Comparison of ENCODE assay signal across 1 cellular context in the genomic region with DNA sequence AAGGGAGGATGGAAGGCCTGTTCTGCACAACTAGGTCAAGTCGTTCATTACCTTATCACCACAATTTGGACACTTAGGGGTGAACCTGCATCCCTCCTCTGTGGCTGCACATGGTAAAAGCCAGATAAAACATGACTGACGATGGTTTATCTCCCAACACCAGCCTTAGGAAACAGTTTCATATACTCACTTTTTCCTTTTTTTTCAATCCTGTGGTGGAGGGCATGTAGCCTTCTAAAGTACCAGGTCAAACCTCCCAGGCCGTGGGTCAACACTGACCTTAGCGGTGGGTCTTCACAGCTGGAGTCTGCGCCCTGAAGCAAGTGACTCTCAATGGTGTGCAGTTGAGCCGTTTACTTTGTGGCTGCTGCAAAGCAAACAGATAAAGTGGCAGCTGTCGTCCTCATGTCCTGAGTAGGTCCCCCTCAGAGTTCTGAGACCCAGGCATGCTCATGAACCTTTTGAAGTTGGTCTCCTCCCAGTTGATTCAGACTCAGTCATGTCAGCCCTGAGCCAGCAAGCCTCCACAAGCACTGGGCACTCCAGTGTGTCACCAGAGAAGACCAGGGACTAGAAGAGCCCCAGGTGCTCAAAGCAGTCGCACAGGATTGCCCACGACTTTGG.
TF ChIP-seq lines count a peak whose summit lies in the region.

No MANE protein-coding gene starts in this region.

TF ChIP-seq in HepG2, 621 proteins besides CTCF, POLR2A, EP300 and RAD21 (continued from another document and continues in another):
- TF ChIP-seq, protein P1, sequence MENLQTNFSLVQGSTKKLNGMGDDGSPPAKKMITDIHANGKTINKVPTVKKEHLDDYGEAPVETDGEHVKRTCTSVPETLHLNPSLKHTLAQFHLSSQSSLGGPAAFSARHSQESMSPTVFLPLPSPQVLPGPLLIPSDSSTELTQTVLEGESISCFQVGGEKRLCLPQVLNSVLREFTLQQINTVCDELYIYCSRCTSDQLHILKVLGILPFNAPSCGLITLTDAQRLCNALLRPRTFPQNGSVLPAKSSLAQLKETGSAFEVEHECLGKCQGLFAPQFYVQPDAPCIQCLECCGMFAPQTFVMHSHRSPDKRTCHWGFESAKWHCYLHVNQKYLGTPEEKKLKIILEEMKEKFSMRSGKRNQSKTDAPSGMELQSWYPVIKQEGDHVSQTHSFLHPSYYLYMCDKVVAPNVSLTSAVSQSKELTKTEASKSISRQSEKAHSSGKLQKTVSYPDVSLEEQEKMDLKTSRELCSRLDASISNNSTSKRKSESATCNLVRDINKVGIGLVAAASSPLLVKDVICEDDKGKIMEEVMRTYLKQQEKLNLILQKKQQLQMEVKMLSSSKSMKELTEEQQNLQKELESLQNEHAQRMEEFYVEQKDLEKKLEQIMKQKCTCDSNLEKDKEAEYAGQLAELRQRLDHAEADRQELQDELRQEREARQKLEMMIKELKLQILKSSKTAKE (CRISPR knock-in tag; IDR thresholded peaks at IDR 0.05; ENCODE audit: borderline replicate concordance) = peak; percentile 80
- no peak for TF ChIP-seq PRMT3 (CRISPR knock-in tag; IDR thresholded peaks at IDR 0.05; ENCODE audit: borderline replicate concordance, low read depth)
- no peak for TF ChIP-seq KLF13 (CRISPR knock-in tag; IDR thresholded peaks at IDR 0.05)
- TF ChIP-seq PHF20 (CRISPR knock-in tag; IDR thresholded peaks at IDR 0.05) = no peak
- no peak for TF ChIP-seq ZNF75D (CRISPR knock-in tag; IDR thresholded peaks at IDR 0.05; ENCODE audit: borderline replicate concordance)
- no peak for TF ChIP-seq MAFK (conservative IDR thresholded peaks at IDR 0.05 in 1 of 2, IDR thresholded peaks at IDR 0.05 in 1 of 2; ENCODE audit: low read length in 2 of 2)
- TF ChIP-seq WIZ (CRISPR knock-in tag; IDR thresholded peaks at IDR 0.05) = no peak
- TF ChIP-seq, protein P2, sequence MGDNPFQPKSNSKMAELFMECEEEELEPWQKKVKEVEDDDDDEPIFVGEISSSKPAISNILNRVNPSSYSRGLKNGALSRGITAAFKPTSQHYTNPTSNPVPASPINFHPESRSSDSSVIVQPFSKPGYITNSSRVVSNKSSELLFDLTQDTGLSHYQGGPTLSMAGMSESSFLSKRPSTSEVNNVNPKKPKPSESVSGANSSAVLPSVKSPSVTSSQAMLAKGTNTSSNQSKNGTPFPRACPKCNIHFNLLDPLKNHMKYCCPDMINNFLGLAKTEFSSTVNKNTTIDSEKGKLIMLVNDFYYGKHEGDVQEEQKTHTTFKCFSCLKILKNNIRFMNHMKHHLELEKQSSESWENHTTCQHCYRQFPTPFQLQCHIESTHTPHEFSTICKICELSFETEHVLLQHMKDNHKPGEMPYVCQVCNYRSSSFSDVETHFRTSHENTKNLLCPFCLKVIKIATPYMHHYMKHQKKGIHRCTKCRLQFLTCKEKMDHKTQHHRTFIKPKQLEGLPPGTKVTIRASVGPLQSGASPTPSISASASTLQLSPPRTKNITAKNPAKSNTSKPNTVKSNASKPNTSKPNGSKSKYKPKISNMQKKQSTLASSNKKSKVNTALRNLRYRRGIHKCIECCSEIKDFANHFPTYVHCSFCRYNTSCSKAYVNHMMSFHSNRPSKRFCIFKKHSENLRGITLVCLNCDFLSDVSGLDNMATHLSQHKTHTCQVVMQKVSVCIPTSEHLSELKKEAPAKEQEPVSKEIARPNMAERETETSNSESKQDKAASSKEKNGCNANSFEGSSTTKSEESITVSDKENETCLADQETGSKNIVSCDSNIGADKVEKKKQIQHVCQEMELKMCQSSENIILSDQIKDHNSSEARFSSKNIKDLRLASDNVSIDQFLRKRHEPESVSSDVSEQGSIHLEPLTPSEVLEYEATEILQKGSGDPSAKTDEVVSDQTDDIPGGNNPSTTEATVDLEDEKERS (CRISPR knock-in tag; IDR thresholded peaks at IDR 0.05) = peak; percentile 73; the same call in 1 of the 2 replicates
- peak; percentile 69; the same call in 1 of the 2 replicates for TF ChIP-seq MEIS1 (CRISPR knock-in tag; IDR thresholded peaks at IDR 0.05; ENCODE audit: borderline replicate concordance)
- TF ChIP-seq, protein P3, sequence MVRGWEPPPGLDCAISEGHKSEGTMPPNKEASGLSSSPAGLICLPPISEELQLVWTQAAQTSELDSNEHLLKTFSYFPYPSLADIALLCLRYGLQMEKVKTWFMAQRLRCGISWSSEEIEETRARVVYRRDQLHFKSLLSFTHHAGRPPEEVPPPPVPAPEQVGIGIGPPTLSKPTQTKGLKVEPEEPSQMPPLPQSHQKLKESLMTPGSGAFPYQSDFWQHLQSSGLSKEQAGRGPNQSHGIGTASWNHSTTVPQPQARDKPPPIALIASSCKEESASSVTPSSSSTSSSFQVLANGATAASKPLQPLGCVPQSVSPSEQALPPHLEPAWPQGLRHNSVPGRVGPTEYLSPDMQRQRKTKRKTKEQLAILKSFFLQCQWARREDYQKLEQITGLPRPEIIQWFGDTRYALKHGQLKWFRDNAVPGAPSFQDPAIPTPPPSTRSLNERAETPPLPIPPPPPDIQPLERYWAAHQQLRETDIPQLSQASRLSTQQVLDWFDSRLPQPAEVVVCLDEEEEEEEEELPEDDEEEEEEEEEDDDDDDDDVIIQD (CRISPR knock-in tag; IDR thresholded peaks at IDR 0.05; ENCODE audit: low read depth) = 0 out of 2 replicates have a peak, but pooled peaks have one; percentile 28
- TF ChIP-seq, protein P4, sequence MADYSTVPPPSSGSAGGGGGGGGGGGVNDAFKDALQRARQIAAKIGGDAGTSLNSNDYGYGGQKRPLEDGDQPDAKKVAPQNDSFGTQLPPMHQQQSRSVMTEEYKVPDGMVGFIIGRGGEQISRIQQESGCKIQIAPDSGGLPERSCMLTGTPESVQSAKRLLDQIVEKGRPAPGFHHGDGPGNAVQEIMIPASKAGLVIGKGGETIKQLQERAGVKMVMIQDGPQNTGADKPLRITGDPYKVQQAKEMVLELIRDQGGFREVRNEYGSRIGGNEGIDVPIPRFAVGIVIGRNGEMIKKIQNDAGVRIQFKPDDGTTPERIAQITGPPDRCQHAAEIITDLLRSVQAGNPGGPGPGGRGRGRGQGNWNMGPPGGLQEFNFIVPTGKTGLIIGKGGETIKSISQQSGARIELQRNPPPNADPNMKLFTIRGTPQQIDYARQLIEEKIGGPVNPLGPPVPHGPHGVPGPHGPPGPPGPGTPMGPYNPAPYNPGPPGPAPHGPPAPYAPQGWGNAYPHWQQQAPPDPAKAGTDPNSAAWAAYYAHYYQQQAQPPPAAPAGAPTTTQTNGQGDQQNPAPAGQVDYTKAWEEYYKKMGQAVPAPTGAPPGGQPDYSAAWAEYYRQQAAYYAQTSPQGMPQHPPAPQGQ (CRISPR knock-in tag; IDR thresholded peaks at IDR 0.05; ENCODE audit: borderline replicate concordance) = no peak
- peak; percentile 58; the same call in 1 of the 2 replicates for TF ChIP-seq ZNF768 (CRISPR knock-in tag; IDR thresholded peaks at IDR 0.05)
- TF ChIP-seq GZF1 (CRISPR knock-in tag; IDR thresholded peaks at IDR 0.05) = no peak
- no peak for TF ChIP-seq RBFOX2 (IDR thresholded peaks at IDR 0.05; ENCODE audit: low read depth, low read length)
- TF ChIP-seq, protein P5, sequence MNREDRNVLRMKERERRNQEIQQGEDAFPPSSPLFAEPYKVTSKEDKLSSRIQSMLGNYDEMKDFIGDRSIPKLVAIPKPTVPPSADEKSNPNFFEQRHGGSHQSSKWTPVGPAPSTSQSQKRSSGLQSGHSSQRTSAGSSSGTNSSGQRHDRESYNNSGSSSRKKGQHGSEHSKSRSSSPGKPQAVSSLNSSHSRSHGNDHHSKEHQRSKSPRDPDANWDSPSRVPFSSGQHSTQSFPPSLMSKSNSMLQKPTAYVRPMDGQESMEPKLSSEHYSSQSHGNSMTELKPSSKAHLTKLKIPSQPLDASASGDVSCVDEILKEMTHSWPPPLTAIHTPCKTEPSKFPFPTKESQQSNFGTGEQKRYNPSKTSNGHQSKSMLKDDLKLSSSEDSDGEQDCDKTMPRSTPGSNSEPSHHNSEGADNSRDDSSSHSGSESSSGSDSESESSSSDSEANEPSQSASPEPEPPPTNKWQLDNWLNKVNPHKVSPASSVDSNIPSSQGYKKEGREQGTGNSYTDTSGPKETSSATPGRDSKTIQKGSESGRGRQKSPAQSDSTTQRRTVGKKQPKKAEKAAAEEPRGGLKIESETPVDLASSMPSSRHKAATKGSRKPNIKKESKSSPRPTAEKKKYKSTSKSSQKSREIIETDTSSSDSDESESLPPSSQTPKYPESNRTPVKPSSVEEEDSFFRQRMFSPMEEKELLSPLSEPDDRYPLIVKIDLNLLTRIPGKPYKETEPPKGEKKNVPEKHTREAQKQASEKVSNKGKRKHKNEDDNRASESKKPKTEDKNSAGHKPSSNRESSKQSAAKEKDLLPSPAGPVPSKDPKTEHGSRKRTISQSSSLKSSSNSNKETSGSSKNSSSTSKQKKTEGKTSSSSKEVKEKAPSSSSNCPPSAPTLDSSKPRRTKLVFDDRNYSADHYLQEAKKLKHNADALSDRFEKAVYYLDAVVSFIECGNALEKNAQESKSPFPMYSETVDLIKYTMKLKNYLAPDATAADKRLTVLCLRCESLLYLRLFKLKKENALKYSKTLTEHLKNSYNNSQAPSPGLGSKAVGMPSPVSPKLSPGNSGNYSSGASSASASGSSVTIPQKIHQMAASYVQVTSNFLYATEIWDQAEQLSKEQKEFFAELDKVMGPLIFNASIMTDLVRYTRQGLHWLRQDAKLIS (CRISPR knock-in tag; IDR thresholded peaks at IDR 0.05) = no peak
- TF ChIP-seq RORA (CRISPR knock-in tag; IDR thresholded peaks at IDR 0.05) = no peak
- no peak for TF ChIP-seq ZNF180 (CRISPR knock-in tag; IDR thresholded peaks at IDR 0.05; ENCODE audit: borderline replicate concordance, low read depth)
- peak; percentile 61; the same call in 1 of the 2 replicates for TF ChIP-seq POLR2G (IDR thresholded peaks at IDR 0.05; ENCODE audit: low read depth, low read length)
- TF ChIP-seq YY1 (IDR thresholded peaks at IDR 0.05; ENCODE audit: insufficient read depth, insufficient replicate concordance, low read depth, low read length) = peak; percentile 32
- TF ChIP-seq, protein P6, sequence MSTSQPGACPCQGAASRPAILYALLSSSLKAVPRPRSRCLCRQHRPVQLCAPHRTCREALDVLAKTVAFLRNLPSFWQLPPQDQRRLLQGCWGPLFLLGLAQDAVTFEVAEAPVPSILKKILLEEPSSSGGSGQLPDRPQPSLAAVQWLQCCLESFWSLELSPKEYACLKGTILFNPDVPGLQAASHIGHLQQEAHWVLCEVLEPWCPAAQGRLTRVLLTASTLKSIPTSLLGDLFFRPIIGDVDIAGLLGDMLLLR (CRISPR knock-in tag; IDR thresholded peaks at IDR 0.05) = no peak
- TF ChIP-seq ZFP1 (CRISPR knock-in tag; IDR thresholded peaks at IDR 0.05) = peak; percentile 67; the same call in 1 of the 2 replicates
- no peak for TF ChIP-seq TBL1XR1 (IDR thresholded peaks at IDR 0.05; ENCODE audit: borderline replicate concordance, low read length, partially characterized antibody)
- no peak for TF ChIP-seq HNRNPH1 (optimal IDR thresholded peaks at IDR 0.05; ENCODE audit: low read depth, low read length)
- TF ChIP-seq ZNF354B (CRISPR knock-in tag; IDR thresholded peaks at IDR 0.05) = no peak
- no peak for TF ChIP-seq RNF2 (conservative IDR thresholded peaks at IDR 0.05; ENCODE audit: low read depth)
- no peak for TF ChIP-seq SMARCE1 (IDR thresholded peaks at IDR 0.05; ENCODE audit: borderline replicate concordance)
- TF ChIP-seq GATA4 (IDR thresholded peaks at IDR 0.05; ENCODE audit: borderline replicate concordance, low read depth) = no peak
- no peak for TF ChIP-seq FOXM1 (CRISPR knock-in tag; IDR thresholded peaks at IDR 0.05)
- no peak for TF ChIP-seq ZNF720 (CRISPR knock-in tag; IDR thresholded peaks at IDR 0.05)
- TF ChIP-seq NFYB (CRISPR knock-in tag; IDR thresholded peaks at IDR 0.05) = no peak
- no peak for TF ChIP-seq KAT7 (CRISPR knock-in tag; IDR thresholded peaks at IDR 0.05; ENCODE audit: borderline replicate concordance)
- no peak for TF ChIP-seq FOXC1 (CRISPR knock-in tag; IDR thresholded peaks at IDR 0.05; ENCODE audit: borderline replicate concordance)
- peak; percentile 73 for TF ChIP-seq HDAC2 (CRISPR knock-in tag; IDR thresholded peaks at IDR 0.05)
- TF ChIP-seq, protein P7, sequence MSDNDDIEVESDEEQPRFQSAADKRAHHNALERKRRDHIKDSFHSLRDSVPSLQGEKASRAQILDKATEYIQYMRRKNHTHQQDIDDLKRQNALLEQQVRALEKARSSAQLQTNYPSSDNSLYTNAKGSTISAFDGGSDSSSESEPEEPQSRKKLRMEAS (IDR thresholded peaks at IDR 0.05) = peak; percentile 86
- TF ChIP-seq ZNF446 (CRISPR knock-in tag; IDR thresholded peaks at IDR 0.05) = no peak
- no peak for TF ChIP-seq ZNF703 (CRISPR knock-in tag; IDR thresholded peaks at IDR 0.05; ENCODE audit: borderline replicate concordance)
- TF ChIP-seq ZNF468 (CRISPR knock-in tag; IDR thresholded peaks at IDR 0.05) = no peak
- peak; percentile 83; the same call in 1 of the 2 replicates for TF ChIP-seq MEF2D (CRISPR knock-in tag; IDR thresholded peaks at IDR 0.05)
- TF ChIP-seq PHF8 (CRISPR knock-in tag; IDR thresholded peaks at IDR 0.05) = no peak
- TF ChIP-seq NFIC (IDR thresholded peaks at IDR 0.05; ENCODE audit: low read length) = no peak
- no peak for TF ChIP-seq ZNF782 (CRISPR knock-in tag; IDR thresholded peaks at IDR 0.05; ENCODE audit: borderline replicate concordance)
- no peak for TF ChIP-seq ZSCAN9 (CRISPR knock-in tag; IDR thresholded peaks at IDR 0.05; ENCODE audit: borderline replicate concordance)
- TF ChIP-seq ZKSCAN8 (CRISPR knock-in tag; IDR thresholded peaks at IDR 0.05; ENCODE audit: borderline replicate concordance) = peak; percentile 66; the same call in 1 of the 2 replicates
- TF ChIP-seq, protein P8, sequence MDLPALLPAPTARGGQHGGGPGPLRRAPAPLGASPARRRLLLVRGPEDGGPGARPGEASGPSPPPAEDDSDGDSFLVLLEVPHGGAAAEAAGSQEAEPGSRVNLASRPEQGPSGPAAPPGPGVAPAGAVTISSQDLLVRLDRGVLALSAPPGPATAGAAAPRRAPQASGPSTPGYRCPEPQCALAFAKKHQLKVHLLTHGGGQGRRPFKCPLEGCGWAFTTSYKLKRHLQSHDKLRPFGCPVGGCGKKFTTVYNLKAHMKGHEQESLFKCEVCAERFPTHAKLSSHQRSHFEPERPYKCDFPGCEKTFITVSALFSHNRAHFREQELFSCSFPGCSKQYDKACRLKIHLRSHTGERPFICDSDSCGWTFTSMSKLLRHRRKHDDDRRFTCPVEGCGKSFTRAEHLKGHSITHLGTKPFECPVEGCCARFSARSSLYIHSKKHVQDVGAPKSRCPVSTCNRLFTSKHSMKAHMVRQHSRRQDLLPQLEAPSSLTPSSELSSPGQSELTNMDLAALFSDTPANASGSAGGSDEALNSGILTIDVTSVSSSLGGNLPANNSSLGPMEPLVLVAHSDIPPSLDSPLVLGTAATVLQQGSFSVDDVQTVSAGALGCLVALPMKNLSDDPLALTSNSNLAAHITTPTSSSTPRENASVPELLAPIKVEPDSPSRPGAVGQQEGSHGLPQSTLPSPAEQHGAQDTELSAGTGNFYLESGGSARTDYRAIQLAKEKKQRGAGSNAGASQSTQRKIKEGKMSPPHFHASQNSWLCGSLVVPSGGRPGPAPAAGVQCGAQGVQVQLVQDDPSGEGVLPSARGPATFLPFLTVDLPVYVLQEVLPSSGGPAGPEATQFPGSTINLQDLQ (CRISPR knock-in tag; IDR thresholded peaks at IDR 0.05) = no peak
- TF ChIP-seq, protein P9, sequence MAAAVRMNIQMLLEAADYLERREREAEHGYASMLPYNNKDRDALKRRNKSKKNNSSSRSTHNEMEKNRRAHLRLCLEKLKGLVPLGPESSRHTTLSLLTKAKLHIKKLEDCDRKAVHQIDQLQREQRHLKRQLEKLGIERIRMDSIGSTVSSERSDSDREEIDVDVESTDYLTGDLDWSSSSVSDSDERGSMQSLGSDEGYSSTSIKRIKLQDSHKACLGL (CRISPR knock-in tag; IDR thresholded peaks at IDR 0.05) = no peak
- no peak for TF ChIP-seq ZNF776 (CRISPR knock-in tag; IDR thresholded peaks at IDR 0.05)
- TF ChIP-seq ZBTB20 (CRISPR knock-in tag; IDR thresholded peaks at IDR 0.05; ENCODE audit: borderline replicate concordance, low read depth) = peak; percentile 73; the same call in 1 of the 2 replicates
- TF ChIP-seq JDP2 (CRISPR knock-in tag; IDR thresholded peaks at IDR 0.05; ENCODE audit: borderline replicate concordance) = no peak
- no peak for TF ChIP-seq ARHGAP35 (CRISPR knock-in tag; IDR thresholded peaks at IDR 0.05; ENCODE audit: borderline replicate concordance)
